20 cellular contexts compared by ENCODE assay signal in the genomic region with DNA sequence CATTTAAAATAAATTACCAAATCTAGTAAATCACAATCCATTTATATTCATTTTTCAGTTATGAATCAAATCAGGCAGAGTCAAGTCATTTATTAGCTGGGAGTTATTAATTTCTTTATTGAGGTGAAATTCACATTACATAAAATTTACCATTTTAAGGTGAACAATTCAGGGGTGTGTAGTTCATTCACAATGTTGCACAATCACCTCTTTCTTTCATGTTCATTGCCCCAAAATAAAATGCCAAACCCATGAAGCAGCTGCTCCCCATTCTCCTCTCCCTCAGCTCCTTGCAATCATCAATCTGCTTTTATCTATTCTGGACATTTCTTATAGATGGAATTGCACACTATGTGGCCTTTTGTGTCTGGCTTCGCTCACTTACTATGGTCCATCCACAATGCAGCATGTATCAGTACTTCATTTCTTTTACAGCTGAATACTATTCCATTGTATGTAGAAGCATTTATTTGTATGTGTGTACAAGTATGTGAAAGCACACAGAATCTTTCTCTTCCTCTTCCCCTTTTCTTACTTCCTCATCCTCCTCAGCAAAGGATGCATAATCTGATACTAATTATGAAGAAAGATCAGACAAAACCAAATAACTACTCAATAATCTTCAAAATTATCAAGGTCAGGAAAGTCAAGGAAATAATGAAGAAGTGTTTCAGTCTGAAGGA.
A peak's percentile ranks its signal among the peaks of the same experiment; 100 is the strongest.
DNase-seq lines count a peak whose midpoint lies in the region; ATAC-seq and TF ChIP-seq lines count a peak whose summit lies in the region.
"Had no signal": no experiment of that assay in that cellular context is flagged by ENCODE, and none has a peak within 500 bp of the region (broad histone marks: within the 10 kb centered on the region; RNA-seq: fewer than 3 reads in every experiment).

No MANE protein-coding gene starts in this region.

- H3K27me3 ChIP-seq in breast epithelium (no peaks in the 10 kb centered on the region), PC-3 (ENCODE audit: low read length) (no peaks in the 10 kb centered on the region), vagina (no peaks in the 10 kb centered on the region)
- H3K27me3 ChIP-seq: tibial artery had no signal

- no peak overlapping the region for H3K4me2 ChIP-seq in PC-3 (ENCODE audit: low read length)

- BruUV-seq in MCF 10A (replicated peaks; lab: Mats Ljungman, UMichigan) (no TSS peak), PC-3 (replicated peaks; lab: Mats Ljungman, UMichigan) (no TSS peak)

- intact Hi-C loops in MCF 10A (cut with micrococcal nuclease) (no loop called here), breast epithelium (cut with DNase I; ENCODE audit: low total_unique reads) (no loop called here), PC-3 (cut with micrococcal nuclease) (no loop called here), vagina (cut with DNase I) (no loop called here)
- intact Hi-C loops in dendritic cell treated with granulocyte-macrophage colony-stimulating factor and Interleukin-4, amounts not matched to agents 40 ng/mL and 50 ng/mL, for 4 days (cut with micrococcal nuclease): loop anchor here (5.0 kb wide), 1 partner anchor 60 kb away; a partner anchor contains a TSS

- no peaks in the 10 kb centered on the region for H4K20me1 ChIP-seq in PC-3 (ENCODE audit: low read length)

- H3K4me3 Mint-ChIP-seq in MCF 10A (ENCODE audit: unreplicated experiment): no peak overlapping the region
- no peak overlapping the region for H3K4me3 Mint-ChIP-seq in dendritic cell treated with granulocyte-macrophage colony-stimulating factor and Interleukin-4, amounts not matched to agents 40 ng/mL and 50 ng/mL, for 4 days
- H3K4me3 Mint-ChIP-seq: activated CD8-positive, alpha-beta memory T cell treated with anti-CD3 and anti-CD28 coated beads, Interleukin-2, amount 10 ng/mL, durations not matched to agents 7 days and 5 days; CD4-positive, CD25-positive, alpha-beta regulatory T cell had no signal

- CTCF ChIA-PET in MCF 10A (lab: Yijun Ruan, JAX) (interaction anchor here (0.6 to 1.1 kb wide), 2 partner anchors 10 to 1017 kb away, joined by 3 to 5 read pairs; no protein-coding TSS in a partner anchor), PC-3 (lab: Charles Lee) (no interaction called here)

- no peaks in the 10 kb centered on the region for H3K4me1 ChIP-seq in breast epithelium
- peaks cover 6% of the 10 kb centered on the region; the same call in 1 of the 2 replicates for H3K4me1 ChIP-seq in PC-3 (ENCODE audit: insufficient read depth, low read length)
- H3K4me1 ChIP-seq in vagina: no peaks in the 10 kb centered on the region
- H3K4me1 ChIP-seq: tibial artery had no signal

- POLR2A ChIA-PET in MCF 10A (lab: Yijun Ruan, JAX): interaction anchor here (0.8 kb wide), 1 partner anchor 12 kb away, joined by 3 read pairs; no protein-coding TSS in a partner anchor
- POLR2A ChIA-PET in PC-3 (lab: Charles Lee; ENCODE audit: unreplicated experiment): no interaction called here

- no peaks in the 10 kb centered on the region for H3K79me2 ChIP-seq in PC-3 (ENCODE audit: low read length)

- H3K4me3 ChIP-seq in breast epithelium (no peak overlapping the region), NB4 (ENCODE audit: low read depth, low read length) (no peak overlapping the region), PC-3 (ENCODE audit: low read length) (no peak overlapping the region), vagina (no peak overlapping the region)
- H3K4me3 ChIP-seq: tibial artery had no signal

- peaks cover 36% of the 10 kb centered on the region for H3K36me3 Mint-ChIP-seq in MCF 10A (ENCODE audit: insufficient read depth, unreplicated experiment)
- H3K36me3 Mint-ChIP-seq in dendritic cell treated with granulocyte-macrophage colony-stimulating factor and Interleukin-4, amounts not matched to agents 40 ng/mL and 50 ng/mL, for 4 days (ENCODE audit: low read depth): peaks cover 18% of the 10 kb centered on the region

- DNase-seq in MCF 10A (ENCODE audit: unreplicated experiment) (no peak), breast epithelium (ENCODE audit: low spot score in 2 of 2) (no peak), NB4 (ENCODE audit: low read depth) (peak; percentile 45), PC-3 (no peak), vagina (ENCODE audit: extremely low spot score in 2 of 2) (no peak)
- DNase-seq in activated CD4-positive, alpha-beta T cell treated with anti-CD3 and anti-CD28 coated beads for 48 hours: no peak
- DNase-seq: activated CD4-positive, alpha-beta T cell treated with anti-CD3 and anti-CD28 coated beads for 1 hour; activated CD8-positive, alpha-beta memory T cell treated with anti-CD3 and anti-CD28 coated beads, Interleukin-2, amount 10 ng/mL, durations not matched to agents 7 days and 5 days; caudate nucleus; CD4-positive, CD25-positive, alpha-beta regulatory T cell; DMS79; left ventricle myocardium superior; NCI-H2029; NCI-H510A; nucleus accumbens; SHP77 treated with DMSO at 0.1 percent for 48 hours; tibial artery had no signal

- H3K9me3 ChIP-seq in breast epithelium (no peaks in the 10 kb centered on the region), PC-3 (ENCODE audit: low read length) (no peaks in the 10 kb centered on the region), vagina (no peaks in the 10 kb centered on the region)
- H3K9me3 ChIP-seq: tibial artery had no signal

- peak overlapping the region; percentile 20 for H3K27ac Mint-ChIP-seq in MCF 10A (ENCODE audit: low read depth, unreplicated experiment)
- H3K27ac Mint-ChIP-seq in dendritic cell treated with granulocyte-macrophage colony-stimulating factor and Interleukin-4, amounts not matched to agents 40 ng/mL and 50 ng/mL, for 4 days: peak overlapping the region; percentile 48
- H3K27ac Mint-ChIP-seq: activated CD8-positive, alpha-beta memory T cell treated with anti-CD3 and anti-CD28 coated beads, Interleukin-2, amount 10 ng/mL, durations not matched to agents 7 days and 5 days had no signal

- no peak overlapping the region for H3K9ac ChIP-seq in PC-3 (ENCODE audit: low read length)

- H3K27ac ChIP-seq in breast epithelium (no peak overlapping the region), PC-3 (ENCODE audit: low read length) (no peak overlapping the region), vagina (no peak overlapping the region)
- H3K27ac ChIP-seq: tibial artery had no signal

- no peaks in the 10 kb centered on the region for H3K36me3 ChIP-seq in breast epithelium
- no peaks in the 10 kb centered on the region for H3K36me3 ChIP-seq in PC-3 (ENCODE audit: low read depth, low read length)
- peaks cover 0 to 14% of the 10 kb centered on the region in 2 donors for H3K36me3 ChIP-seq in vagina

- no peaks in the 10 kb centered on the region for H3K9me2 ChIP-seq in PC-3 (replicated peaks; ENCODE audit: low read length)

- H3K4me1 Mint-ChIP-seq in MCF 10A (ENCODE audit: insufficient read depth, unreplicated experiment): peaks cover 18% of the 10 kb centered on the region
- peaks cover 41% of the 10 kb centered on the region for H3K4me1 Mint-ChIP-seq in dendritic cell treated with granulocyte-macrophage colony-stimulating factor and Interleukin-4, amounts not matched to agents 40 ng/mL and 50 ng/mL, for 4 days (ENCODE audit: low read depth)

- H3F3A ChIP-seq in PC-3 (ENCODE audit: low read length, unreplicated experiment): no peaks in the 10 kb centered on the region

- no peak overlapping the region for H2AFZ ChIP-seq in PC-3 (ENCODE audit: low read length)

- H3K27me3 Mint-ChIP-seq in MCF 10A (ENCODE audit: insufficient read depth, unreplicated experiment): no peaks in the 10 kb centered on the region
- no peaks in the 10 kb centered on the region for H3K27me3 Mint-ChIP-seq in dendritic cell treated with granulocyte-macrophage colony-stimulating factor and Interleukin-4, amounts not matched to agents 40 ng/mL and 50 ng/mL, for 4 days
- H3K27me3 Mint-ChIP-seq: activated CD8-positive, alpha-beta memory T cell treated with anti-CD3 and anti-CD28 coated beads, Interleukin-2, amount 10 ng/mL, durations not matched to agents 7 days and 5 days; CD4-positive, CD25-positive, alpha-beta regulatory T cell had no signal

- TF ChIP-seq POLR2A in breast epithelium (IDR thresholded peaks at IDR 0.05): no peak
- TF ChIP-seq POLR2A in NB4 (IDR thresholded peaks at IDR 0.05; ENCODE audit: extremely low read depth, insufficient read length): no peak
- no peak for TF ChIP-seq POLR2A in vagina (IDR thresholded peaks at IDR 0.05)

- ATAC-seq in PC-3 (no peak), GM21390 (IDR thresholded peaks at IDR 0.05; ENCODE audit: unreplicated experiment) (no peak)
- ATAC-seq: activated CD8-positive, alpha-beta memory T cell treated with anti-CD3 and anti-CD28 coated beads, Interleukin-2, amount 10 ng/mL, durations not matched to agents 7 days and 5 days; esophagus mucosa; left ventricle myocardium superior had no signal

- no peak for TF ChIP-seq CTCF in MCF 10A (IDR thresholded peaks at IDR 0.05; ENCODE audit: unreplicated experiment)
- TF ChIP-seq CTCF in breast epithelium (IDR thresholded peaks at IDR 0.05): no peak
- no peak for TF ChIP-seq CTCF in NB4 (IDR thresholded peaks at IDR 0.05; ENCODE audit: low read depth, low read length)
- TF ChIP-seq CTCF in PC-3 (conservative IDR thresholded peaks at IDR 0.05; ENCODE audit: low read depth, low read length): no peak
- no peak for TF ChIP-seq CTCF in vagina (IDR thresholded peaks at IDR 0.05)

- no peaks in the 10 kb centered on the region for H3K9me3 Mint-ChIP-seq in MCF 10A (ENCODE audit: unreplicated experiment)
- H3K9me3 Mint-ChIP-seq in dendritic cell treated with granulocyte-macrophage colony-stimulating factor and Interleukin-4, amounts not matched to agents 40 ng/mL and 50 ng/mL, for 4 days: no peaks in the 10 kb centered on the region
